Comparison of ENCODE assay signal across 7 cellular contexts in genomic region chr16:71230122-71230845, GRCh38. TPM values are rescaled to one million over a fixed set of nuclear protein-coding genes. Genes with fewer than 3 reads are reported as not detected.
DNase-seq lines count a peak whose midpoint lies in the region; ATAC-seq, FAIRE-seq and TF ChIP-seq lines count a peak whose summit lies in the region.

TSS of gene HYDIN (minus strand) at chr16:71230722. CDS start at chr16:71186895, 43,827 bp downstream.

- H3K27ac ChIP-seq in HepG2 (ENCODE audit: extremely low read length, insufficient read depth, low read length) = no peak within 1 kb of the TSS

- peak within 1 kb of the TSS; percentile 21 for H3K4me2 ChIP-seq in HepG2 (ENCODE audit: low read depth, low read length)

- H3K4me3 ChIP-seq in H7 (ENCODE audit: insufficient read depth, low read depth, low read length) (peak within 1 kb of the TSS; percentile 67), bronchial epithelial cell (ENCODE audit: low read depth, low read length) (peak within 1 kb of the TSS; percentile 25), HepG2 (replicated peaks in 1 of 3; ENCODE audit: insufficient read depth in 1 of 3, low read depth in 2 of 3, low read length in 3 of 3) (peak within 1 kb of the TSS in 1 of 3 experiments; percentile 14; a peak in 1 of 6 replicates), lower leg skin (ENCODE audit: low read depth, poor library complexity, severe bottlenecking) (no peak within 1 kb of the TSS)

- no peaks in the 10 kb centered on the region for H3K4me1 ChIP-seq in HepG2 (ENCODE audit: insufficient read depth, low read length)

- H4K20me1 ChIP-seq in HepG2 (ENCODE audit: insufficient read depth, low read length) = no peaks in the 10 kb centered on the region

- peaks cover 20% of the 10 kb centered on the region for H3K9me3 ChIP-seq in HepG2 (ENCODE audit: low read length)

- H2AFZ ChIP-seq in HepG2 (ENCODE audit: low read length) = no peak within 1 kb of the TSS

- H3K9ac ChIP-seq in HepG2 (ENCODE audit: insufficient read depth, low read depth, low read length) = no peak within 1 kb of the TSS

- TF ChIP-seq EP300 in HepG2 (IDR thresholded peaks at IDR 0.05; ENCODE audit: low read depth in 2 of 2, low read length in 2 of 2) (no peak), HepG2 (CRISPR knock-in tag; IDR thresholded peaks at IDR 0.05; ENCODE audit: borderline replicate concordance) (no peak)

- POLR2A ChIA-PET in HepG2 (lab: Yijun Ruan, JAX) = no interaction called here

- H3K36me3 ChIP-seq in H7 (replicated peaks; ENCODE audit: control insufficient read depth, insufficient read depth, low read length) (no peaks in the 10 kb centered on the region), bronchial epithelial cell (ENCODE audit: control insufficient read depth, insufficient read depth, low read length) (no peaks in the 10 kb centered on the region), HepG2 (replicated peaks in 1 of 2; ENCODE audit: control insufficient read depth in 1 of 2, insufficient read depth in 2 of 2, low read length in 2 of 2) (no peaks in the 10 kb centered on the region)

- in situ Hi-C loops in HepG2 (cut with HindIII; ENCODE audit: extremely low pct_ligation_motif_present, low pct_unique_long_range_greater_than_20kb) = no loop called here

- CTCF ChIA-PET in HepG2 (lab: Yijun Ruan, JAX; ENCODE audit: low intra/inter-chr PET ratio, low total read pairs) = no interaction called here

- H3K27me3 ChIP-seq in H7 (ENCODE audit: control insufficient read depth, insufficient read depth, low read length) (no peaks in the 10 kb centered on the region), bronchial epithelial cell (ENCODE audit: control insufficient read depth, insufficient read depth, low read length) (no peaks in the 10 kb centered on the region), HepG2 (ENCODE audit: control insufficient read depth in 1 of 2, insufficient read depth in 2 of 2, low read length in 2 of 2) (no peaks in the 10 kb centered on the region; a peak in 1 of 5 replicates)

- no peak for TF ChIP-seq POLR2A in HepG2 (IDR thresholded peaks at IDR 0.05; ENCODE audit: insufficient read depth in 1 of 2, low read depth in 2 of 2, low read length in 2 of 2)
- TF ChIP-seq POLR2A in lower leg skin (IDR thresholded peaks at IDR 0.05) = no peak

- ATAC-seq in HepG2 (peak; percentile 74), GM18519 (IDR thresholded peaks at IDR 0.05; ENCODE audit: low FRiP score, unreplicated experiment) (no peak)

- DNase-seq in H7 (peak; percentile 92), NCI-H2196 treated with DMSO at 0.1 percent for 48 hours (lab: John Stamatoyannopoulos, UW; ENCODE audit: unreplicated experiment) (peak; percentile 31), bronchial epithelial cell (ENCODE audit: low read depth) (peak; percentile 31), HepG2 (ENCODE audit: low spot score) (peak; percentile 15), urothelium cell line (ENCODE audit: low spot score) (peak; percentile 96), lower leg skin (ENCODE audit: low spot score in 2 of 2) (no peak)

- BruUV-seq in HepG2 (replicated peaks; lab: Mats Ljungman, UMichigan) = no TSS peak

- WGBS in HepG2 (ENCODE audit: low lambda C conversion rate) = 44% methylated on average over 32 of the region's 38 CpGs
- WGBS in lower leg skin, 2 donors = 7 to 11% methylated on average over 38 of the region's 38 CpGs

- FAIRE-seq in bronchial epithelial cell (lab: Jason Lieb, UNC) (no peak), HepG2 (lab: Jason Lieb, UNC) (no peak), urothelium cell line (lab: Jason Lieb, UNC) (peak; percentile 97)

- intact Hi-C loops in HepG2 (cut with micrococcal nuclease; ENCODE audit: unreplicated experiment) = no loop called here
- intact Hi-C loops in lower leg skin (cut with DNase I; ENCODE audit: low total_unique reads) = loop anchor here (2.0 kb wide), 1 partner anchor 67 kb away; no protein-coding TSS in a partner anchor

- TF ChIP-seq RAD21 in HepG2 (CRISPR knock-in tag; IDR thresholded peaks at IDR 0.05) = no peak

- H3K79me2 ChIP-seq in HepG2 (ENCODE audit: insufficient read depth, low read length) = no peaks in the 10 kb centered on the region

- TF ChIP-seq CTCF in bronchial epithelial cell (IDR thresholded peaks at IDR 0.05; ENCODE audit: insufficient read depth, low read length, severe bottlenecking) = no peak
- no peak for TF ChIP-seq CTCF in HepG2 (CRISPR knock-in tag; IDR thresholded peaks at IDR 0.05)
- TF ChIP-seq CTCF in lower leg skin (IDR thresholded peaks at IDR 0.05) = no peak

TF ChIP-seq in HepG2, 621 proteins besides CTCF, POLR2A, EP300 and RAD21 (continues in another document):
- peak; percentile 82 for TF ChIP-seq NFYC (CRISPR knock-in tag; IDR thresholded peaks at IDR 0.05)
- peak; percentile 72 for TF ChIP-seq NFYB (CRISPR knock-in tag; IDR thresholded peaks at IDR 0.05)
- peak; percentile 64; the same call in 1 of the 2 replicates for TF ChIP-seq RFX5 (IDR thresholded peaks at IDR 0.05; ENCODE audit: low read depth, low read length)
- TF ChIP-seq ZNF557 (CRISPR knock-in tag; IDR thresholded peaks at IDR 0.05) = no peak
- no peak for TF ChIP-seq ZFX (CRISPR knock-in tag; IDR thresholded peaks at IDR 0.05; ENCODE audit: low read depth)
- TF ChIP-seq, protein P1, sequence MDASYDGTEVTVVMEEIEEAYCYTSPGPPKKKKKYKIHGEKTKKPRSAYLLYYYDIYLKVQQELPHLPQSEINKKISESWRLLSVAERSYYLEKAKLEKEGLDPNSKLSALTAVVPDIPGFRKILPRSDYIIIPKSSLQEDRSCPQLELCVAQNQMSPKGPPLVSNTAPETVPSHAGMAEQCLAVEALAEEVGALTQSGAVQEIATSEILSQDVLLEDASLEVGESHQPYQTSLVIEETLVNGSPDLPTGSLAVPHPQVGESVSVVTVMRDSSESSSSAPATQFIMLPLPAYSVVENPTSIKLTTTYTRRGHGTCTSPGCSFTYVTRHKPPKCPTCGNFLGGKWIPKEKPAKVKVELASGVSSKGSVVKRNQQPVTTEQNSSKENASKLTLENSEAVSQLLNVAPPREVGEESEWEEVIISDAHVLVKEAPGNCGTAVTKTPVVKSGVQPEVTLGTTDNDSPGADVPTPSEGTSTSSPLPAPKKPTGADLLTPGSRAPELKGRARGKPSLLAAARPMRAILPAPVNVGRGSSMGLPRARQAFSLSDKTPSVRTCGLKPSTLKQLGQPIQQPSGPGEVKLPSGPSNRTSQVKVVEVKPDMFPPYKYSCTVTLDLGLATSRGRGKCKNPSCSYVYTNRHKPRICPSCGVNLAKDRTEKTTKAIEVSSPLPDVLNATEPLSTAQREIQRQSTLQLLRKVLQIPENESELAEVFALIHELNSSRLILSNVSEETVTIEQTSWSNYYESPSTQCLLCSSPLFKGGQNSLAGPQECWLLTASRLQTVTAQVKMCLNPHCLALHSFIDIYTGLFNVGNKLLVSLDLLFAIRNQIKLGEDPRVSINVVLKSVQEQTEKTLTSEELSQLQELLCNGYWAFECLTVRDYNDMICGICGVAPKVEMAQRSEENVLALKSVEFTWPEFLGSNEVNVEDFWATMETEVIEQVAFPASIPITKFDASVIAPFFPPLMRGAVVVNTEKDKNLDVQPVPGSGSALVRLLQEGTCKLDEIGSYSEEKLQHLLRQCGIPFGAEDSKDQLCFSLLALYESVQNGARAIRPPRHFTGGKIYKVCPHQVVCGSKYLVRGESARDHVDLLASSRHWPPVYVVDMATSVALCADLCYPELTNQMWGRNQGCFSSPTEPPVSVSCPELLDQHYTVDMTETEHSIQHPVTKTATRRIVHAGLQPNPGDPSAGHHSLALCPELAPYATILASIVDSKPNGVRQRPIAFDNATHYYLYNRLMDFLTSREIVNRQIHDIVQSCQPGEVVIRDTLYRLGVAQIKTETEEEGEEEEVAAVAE (CRISPR knock-in tag; IDR thresholded peaks at IDR 0.05; ENCODE audit: borderline replicate concordance) = peak; percentile 99
- no peak for TF ChIP-seq ZNF143 (CRISPR knock-in tag; IDR thresholded peaks at IDR 0.05)
- TF ChIP-seq BRCA1 (CRISPR knock-in tag; IDR thresholded peaks at IDR 0.05) = no peak
- TF ChIP-seq SMYD3 (CRISPR knock-in tag; IDR thresholded peaks at IDR 0.05) = no peak
- TF ChIP-seq PHF5A (CRISPR knock-in tag; IDR thresholded peaks at IDR 0.05; ENCODE audit: low read depth, unreplicated experiment) = no peak
- TF ChIP-seq HES4 (CRISPR knock-in tag; IDR thresholded peaks at IDR 0.05; ENCODE audit: borderline replicate concordance) = no peak
- TF ChIP-seq PAF1 (CRISPR knock-in tag; IDR thresholded peaks at IDR 0.05) = no peak
- TF ChIP-seq TBL1XR1 (IDR thresholded peaks at IDR 0.05; ENCODE audit: borderline replicate concordance, low read length, partially characterized antibody) = no peak
- no peak for TF ChIP-seq MEIS1 (CRISPR knock-in tag; IDR thresholded peaks at IDR 0.05; ENCODE audit: borderline replicate concordance)
- peak; percentile 80 for TF ChIP-seq RFX1 (IDR thresholded peaks at IDR 0.05)

RNA-seq across cellular contexts. Expression of gene HYDIN, which starts in this region (rescaled TPM):
- total RNA-seq in H7 (2014; rRNA removed; shearing (Covaris generic)) = 0.63 and 0.69 TPM in 2 replicates
- total RNA-seq in bronchial epithelial cell (0.38 and 1.3 TPM in 2 replicates), HepG2 (2016; rRNA removed; fragmentation: Illumina TruSeq; extraction: Trizol) (0.21 TPM in 1 of 2 replicates, not detected in the other), lower leg skin (1 to 10 TPM in 2 of 4 donors, under 1 TPM in 1, not detected in 1; 0.15 to 2.3 (median 1.5) TPM)
- not detected in 2 replicates for total RNA-seq in HepG2 (2016; cell fraction: cytosol; rRNA removed; fragmentation: Illumina TruSeq; extraction: Trizol; ENCODE audit: low read depth)
- 0.19 TPM in 1 of 2 replicates, not detected in the other for total RNA-seq in HepG2 (2016; cell fraction: insoluble cytoplasmic fraction; rRNA removed; fragmentation: Illumina TruSeq; extraction: Trizol)
- not detected in 2 replicates for total RNA-seq in HepG2 (2016; cell fraction: membrane; rRNA removed; fragmentation: Illumina TruSeq; extraction: Trizol)
- total RNA-seq in HepG2 (2016; cell fraction: nucleus; rRNA removed; fragmentation: Illumina TruSeq; extraction: Trizol) = not detected in 2 replicates
- polyA plus RNA-seq in HepG2 (2011; rRNA removed) = not detected in 2 replicates
- 0.03 TPM in 1 of 2 replicates, not detected in the other for polyA plus RNA-seq in HepG2 (2011; cell fraction: cytosol; rRNA removed)
- 0.08 TPM in 1 of 2 replicates, not detected in the other for polyA plus RNA-seq in HepG2 (2011; cell fraction: nucleus; rRNA removed)
- polyA plus RNA-seq in HepG2 (2012) = not detected in 2 replicates
- not detected in 2 replicates for polyA plus RNA-seq in HepG2 (2016; cell fraction: cytosol; fragmentation: Illumina TruSeq; extraction: Trizol; ENCODE audit: low read depth)
- not detected in 2 replicates for polyA plus RNA-seq in HepG2 (2016; cell fraction: insoluble cytoplasmic fraction; fragmentation: Illumina TruSeq; extraction: Trizol; ENCODE audit: low read depth)
- not detected in 2 replicates for polyA plus RNA-seq in HepG2 (2016; cell fraction: membrane; fragmentation: Illumina TruSeq; extraction: Trizol; ENCODE audit: low read depth)
- not detected in 2 replicates for polyA plus RNA-seq in HepG2 (2016; cell fraction: nucleus; fragmentation: Illumina TruSeq; extraction: Trizol; ENCODE audit: insufficient read depth, low read depth)
- polyA minus RNA-seq in HepG2 (2011; rRNA and poly(A)+ RNA removed; ENCODE audit: low replicate concordance) = 0.06 TPM in 1 of 2 replicates, not detected in the other
- polyA minus RNA-seq in HepG2 (2011; cell fraction: cytosol; rRNA and poly(A)+ RNA removed) = not detected in 2 replicates
- not detected in 2 replicates for polyA minus RNA-seq in HepG2 (2011; cell fraction: nucleus; rRNA and poly(A)+ RNA removed)

Comparison
In these comparisons a context has a peak if more than half of its experiments do, and no peak if none do; other contexts are left out.
1. Peak in DNase-seq and H3K4me3 ChIP-seq in H7; RNA of the gene not detected or under 1 TPM.
2. Peak in DNase-seq, ATAC-seq and H3K4me2 ChIP-seq in HepG2; RNA of the gene not detected or under 1 TPM.
3. DNase-seq: peak in NCI-H2196 treated with DMSO at 0.1 percent for 48 hours (single experiment), bronchial epithelial cell (single experiment) and urothelium cell line (single experiment); none in lower leg skin (0 of 2).